ENCODE assay signal across 17 cellular contexts in the genomic region with DNA sequence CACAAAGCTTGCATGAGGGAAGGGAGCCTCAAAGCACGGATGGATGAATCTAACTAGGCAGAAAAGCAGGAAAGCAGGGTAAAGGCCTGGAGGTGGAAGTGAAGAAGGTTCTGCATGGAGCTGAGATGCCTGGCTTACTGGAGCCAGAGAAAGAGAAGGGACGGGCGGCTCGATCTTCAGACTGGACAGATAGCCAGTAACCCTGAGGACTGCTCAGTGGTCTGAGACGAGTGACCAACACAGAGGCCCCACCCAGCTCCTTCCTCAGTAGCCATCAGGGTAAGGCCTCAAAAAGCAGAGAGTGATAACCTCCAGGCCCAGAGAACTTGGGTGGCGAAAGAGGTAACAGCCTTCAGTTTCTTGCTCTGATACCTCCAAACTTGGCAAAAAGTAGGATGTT. TPM values are rescaled to one million over a fixed set of nuclear protein-coding genes. Genes with fewer than 3 reads are reported as not detected.
A peak's percentile ranks its signal among the peaks of the same experiment; 100 is the strongest.
DNase-seq lines count a peak whose midpoint lies in the region; ATAC-seq and TF ChIP-seq lines count a peak whose summit lies in the region.
"Had no signal": no experiment of that assay in that cellular context is flagged by ENCODE, and none has a peak within 500 bp of the region (broad histone marks: within the 10 kb centered on the region; RNA-seq: fewer than 3 reads in every experiment).

No MANE protein-coding gene starts in this region.

- no TSS peak for BruUV-seq in Caco-2 (replicated peaks; lab: Mats Ljungman, UMichigan)

- H3K4me3 Mint-ChIP-seq in Caco-2 (ENCODE audit: unreplicated experiment) (no peak overlapping the region), IgD-negative memory B cell (peak overlapping the region in 3 of 4 donors; percentile 28 to 61 (median 61)), glutamatergic neuron (ENCODE audit: unreplicated experiment) (peak overlapping the region; percentile 47), progenitor cell of endocrine pancreas (ENCODE audit: low read depth) (no peak overlapping the region)
- H3K4me3 Mint-ChIP-seq: H9 had no signal

- CTCF ChIA-PET in Caco-2 (lab: Charles Lee), result no interaction called here

- peak overlapping the region; percentile 23 for H3K27ac Mint-ChIP-seq in Caco-2 (ENCODE audit: unreplicated experiment)
- H3K27ac Mint-ChIP-seq in IgD-negative memory B cell, result no peak overlapping the region
- H3K27ac Mint-ChIP-seq in glutamatergic neuron (ENCODE audit: unreplicated experiment), result peak overlapping the region; percentile 96
- H3K27ac Mint-ChIP-seq in progenitor cell of endocrine pancreas, result no peak overlapping the region
- H3K27ac Mint-ChIP-seq: H9 had no signal

- H3K4me1 ChIP-seq in Caco-2, result peaks cover 6% of the 10 kb centered on the region; the same call in 1 of the 2 replicates
- peaks cover 37% of the 10 kb centered on the region for H3K4me1 ChIP-seq in Karpas-422 (ENCODE audit: low read length)

- H2AFZ ChIP-seq in Karpas-422 (ENCODE audit: low read length), result no peak overlapping the region

- no peaks in the 10 kb centered on the region for H3K9me3 ChIP-seq in Caco-2
- peaks cover 5% of the 10 kb centered on the region; the same call in 1 of the 2 replicates for H3K9me3 ChIP-seq in Karpas-422 (ENCODE audit: low read length)

- no peaks in the 10 kb centered on the region for H3K9me2 ChIP-seq in Karpas-422 (replicated peaks; ENCODE audit: insufficient read depth, low read length)

- H4K20me1 ChIP-seq in Karpas-422 (ENCODE audit: insufficient read depth, low read depth, low read length), result 0 out of 2 replicates have a peak, but pooled peaks cover 2% of the 10 kb centered on the region

- peaks cover 80% of the 10 kb centered on the region for H3K79me2 ChIP-seq in Karpas-422 (ENCODE audit: low read length)

- POLR2A ChIA-PET in Caco-2 (lab: Charles Lee), result no interaction called here

- H3K27ac ChIP-seq in Karpas-422 (ENCODE audit: low read length), result no peak overlapping the region

- intact Hi-C loops in Caco-2 (cut with micrococcal nuclease; ENCODE audit: unreplicated experiment) (no loop called here), posterior vena cava (cut with DNase I) (no loop called here)

- H3K9ac ChIP-seq in Karpas-422 (ENCODE audit: low read length), result no peak overlapping the region

- H3K4me1 Mint-ChIP-seq in Caco-2 (ENCODE audit: low read depth, unreplicated experiment), result peaks cover 6% of the 10 kb centered on the region
- peaks cover 10 to 15% (median 13%) of the 10 kb centered on the region in 3 donors for H3K4me1 Mint-ChIP-seq in IgD-negative memory B cell
- peaks cover 8% of the 10 kb centered on the region for H3K4me1 Mint-ChIP-seq in glutamatergic neuron (ENCODE audit: low read depth, unreplicated experiment)
- H3K4me1 Mint-ChIP-seq in progenitor cell of endocrine pancreas (ENCODE audit: low read depth), result peaks cover 5% of the 10 kb centered on the region

- H3K4me3 ChIP-seq in Caco-2 (ENCODE audit: low read depth, low read length), result no peak overlapping the region
- no peak overlapping the region for H3K4me3 ChIP-seq in Karpas-422 (ENCODE audit: low read length)

- no peak for ATAC-seq in GM18868 (IDR thresholded peaks at IDR 0.05; ENCODE audit: unreplicated experiment)
- ATAC-seq: PC-3 had no signal

- H3K27me3 Mint-ChIP-seq in Caco-2 (ENCODE audit: insufficient read depth, unreplicated experiment), result no peaks in the 10 kb centered on the region
- H3K27me3 Mint-ChIP-seq in IgD-negative memory B cell, result no peaks in the 10 kb centered on the region
- H3K27me3 Mint-ChIP-seq in glutamatergic neuron (ENCODE audit: unreplicated experiment), result peaks cover 5% of the 10 kb centered on the region
- H3K27me3 Mint-ChIP-seq in progenitor cell of endocrine pancreas, result no peaks in the 10 kb centered on the region

- TF ChIP-seq CTCF in Caco-2 (IDR thresholded peaks at IDR 0.05; ENCODE audit: insufficient read depth in 1 of 2, low read depth in 1 of 2, low read length in 1 of 2, severe bottlenecking in 1 of 2, unreplicated experiment in 1 of 2), result no peak
- no peak for TF ChIP-seq CTCF in glutamatergic neuron (IDR thresholded peaks at IDR 0.05; ENCODE audit: partially characterized antibody, unreplicated experiment)
- no peak for TF ChIP-seq CTCF in progenitor cell of endocrine pancreas (IDR thresholded peaks at IDR 0.05; ENCODE audit: unreplicated experiment)

- DNase-seq in Caco-2, result peak in 1 of 2 experiments; percentile 3
- no peak for DNase-seq in glutamatergic neuron
- peak; percentile 40 for DNase-seq in posterior vena cava (ENCODE audit: low spot score)
- DNase-seq in DMS 273 treated with DMSO at 0.1 percent for 48 hours (lab: John Stamatoyannopoulos, UW), result no peak
- DNase-seq in Karpas-422, result no peak
- no peak for DNase-seq in progenitor cell of endocrine pancreas (ENCODE audit: low spot score, unreplicated experiment)
- DNase-seq: C1 segment of cervical spinal cord, DMS53, H9, IMR-90, NCI-H1436, NCI-H2029 treated with DMSO at 0.1 percent for 48 hours, NCI-H2227 treated with DMSO at 0.1 percent for 48 hours, NCI-H526, PC-3 had no signal

- H3K36me3 ChIP-seq in Caco-2 (ENCODE audit: control insufficient read depth, insufficient read depth, low read length) (no peaks in the 10 kb centered on the region), Karpas-422 (ENCODE audit: insufficient read depth, low read length) (peaks cover 9% of the 10 kb centered on the region)

- no peak overlapping the region for H3K4me2 ChIP-seq in Karpas-422 (ENCODE audit: low read depth, low read length, poor library complexity, severe bottlenecking)

- H3K9me3 Mint-ChIP-seq in Caco-2 (ENCODE audit: unreplicated experiment) (no peaks in the 10 kb centered on the region), IgD-negative memory B cell (no peaks in the 10 kb centered on the region), glutamatergic neuron (ENCODE audit: unreplicated experiment) (peaks cover 8% of the 10 kb centered on the region), progenitor cell of endocrine pancreas (ENCODE audit: low read depth) (no peaks in the 10 kb centered on the region)

- H3K27me3 ChIP-seq in Caco-2 (replicated peaks; ENCODE audit: control insufficient read depth, insufficient read depth, low read length) (no peaks in the 10 kb centered on the region), Karpas-422 (ENCODE audit: low read length) (no peaks in the 10 kb centered on the region)

- H3K36me3 Mint-ChIP-seq in Caco-2 (ENCODE audit: insufficient read depth, unreplicated experiment), result peaks cover 18% of the 10 kb centered on the region
- H3K36me3 Mint-ChIP-seq in IgD-negative memory B cell, result peaks cover 2% of the 10 kb centered on the region
- H3K36me3 Mint-ChIP-seq in glutamatergic neuron (ENCODE audit: unreplicated experiment), result peaks cover 4% of the 10 kb centered on the region
- H3K36me3 Mint-ChIP-seq in progenitor cell of endocrine pancreas (ENCODE audit: insufficient read depth), result peaks cover 9% of the 10 kb centered on the region

RNA-seq across cellular contexts. Expression of a gene that starts 6.4 kb away (rescaled TPM):
- total RNA-seq in Caco-2 (2022) (69.5 and 76.7 TPM in 2 replicates), glutamatergic neuron (ENCODE audit: unreplicated experiment) (26.1 TPM), posterior vena cava (10 to 100 TPM; 14.9 TPM), progenitor cell of endocrine pancreas (46.6 and 48.4 TPM in 2 replicates)
- polyA plus RNA-seq in IgD-negative memory B cell, result 3.8 TPM
- total RNA-seq in Karpas-422 (2014; rRNA removed; shearing (Covaris generic); ENCODE audit: low replicate concordance), result 30.2 and 80.0 TPM in 2 replicates

RNA-seq across cellular contexts. Expression of a gene that starts 18.0 kb away (rescaled TPM):
- total RNA-seq in Caco-2 (2022) (19.5 and 26.4 TPM in 2 replicates), glutamatergic neuron (ENCODE audit: unreplicated experiment) (4.1 TPM), posterior vena cava (1 to 10 TPM; 5.7 to 8.4 TPM), progenitor cell of endocrine pancreas (9.7 and 11.9 TPM in 2 replicates)
- polyA plus RNA-seq in IgD-negative memory B cell, result 0.46 TPM
- total RNA-seq in Karpas-422 (2014; rRNA removed; shearing (Covaris generic); ENCODE audit: low replicate concordance), result 3.0 and 7.0 TPM in 2 replicates

RNA-seq across cellular contexts. Expression of a gene that starts 54.4 kb away (rescaled TPM):
- total RNA-seq in Caco-2 (2022) (33.5 and 41.0 TPM in 2 replicates), glutamatergic neuron (ENCODE audit: unreplicated experiment) (69.6 TPM), posterior vena cava (100 to 1,000 TPM in 1 of 2 donors, 10 to 100 TPM in 1; 98.5 to 138 TPM), progenitor cell of endocrine pancreas (45.9 and 50.5 TPM in 2 replicates)
- polyA plus RNA-seq in IgD-negative memory B cell, result 21.5 TPM
- 24.4 and 47.5 TPM in 2 replicates for total RNA-seq in Karpas-422 (2014; rRNA removed; shearing (Covaris generic); ENCODE audit: low replicate concordance)

Comparison
In these comparisons a context has a peak if more than half of its experiments do, and no peak if none do; other contexts are left out.
1. H3K27ac Mint-ChIP-seq: peak in Caco-2 (single experiment) and glutamatergic neuron (single experiment); none in IgD-negative memory B cell (0 of 3) and progenitor cell of endocrine pancreas (single experiment).
2. H3K4me3 Mint-ChIP-seq: peak in IgD-negative memory B cell (3 of 4) and glutamatergic neuron (single experiment); none in Caco-2 (single experiment) and progenitor cell of endocrine pancreas (single experiment).